ENCODE assay signal across 8 cellular contexts in the genomic region with DNA sequence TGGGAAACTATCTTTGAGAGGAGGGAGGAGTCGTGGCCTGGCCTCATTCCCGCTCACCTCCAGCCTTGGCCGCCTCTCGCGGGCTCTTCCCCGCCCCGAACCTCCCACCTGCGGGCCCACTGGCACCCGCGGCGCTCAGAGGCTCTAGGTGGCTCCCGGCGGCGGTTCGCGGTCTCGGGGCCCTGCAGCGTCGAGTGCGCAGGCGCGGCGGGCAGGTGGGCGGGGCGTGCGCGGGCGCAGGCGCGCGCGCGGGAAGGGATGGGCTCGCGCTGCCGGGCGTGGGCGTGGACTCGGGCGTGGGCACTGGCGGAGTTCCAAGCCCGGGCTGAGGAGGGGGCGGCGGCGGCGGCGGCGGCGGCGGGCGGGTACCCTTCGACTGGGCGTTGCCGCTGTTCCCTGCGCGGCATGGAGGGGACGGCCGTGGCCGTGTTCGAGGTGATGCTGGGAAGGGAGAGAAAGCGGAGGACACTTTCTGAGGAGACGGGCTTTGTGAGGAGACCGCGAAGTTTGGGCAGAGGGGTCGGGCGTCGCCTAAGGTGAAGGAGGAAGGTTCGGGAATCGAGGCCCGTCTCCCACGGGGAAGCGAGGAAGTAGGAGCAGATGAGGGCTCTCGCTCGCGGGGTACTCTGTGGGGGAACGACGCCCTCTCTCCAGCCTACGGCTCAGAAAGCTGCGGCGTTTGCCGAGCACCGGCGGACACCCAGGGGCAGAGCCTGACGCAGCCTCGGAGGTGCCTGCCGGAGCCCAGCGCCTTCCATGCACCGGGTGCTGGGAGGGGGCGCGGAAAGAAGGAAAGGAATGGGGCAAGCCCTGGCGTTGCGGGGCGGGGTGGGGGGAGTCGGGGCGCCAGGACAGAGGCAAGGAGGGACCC. TPM values are rescaled to one million over a fixed set of nuclear protein-coding genes. Genes with fewer than 3 reads are reported as not detected.
DNase-seq lines count a peak whose midpoint lies in the region; ATAC-seq lines count a peak whose summit lies in the region.

No MANE protein-coding gene starts in this region.

- peaks cover 2 to 8% (median 7%) of the 10 kb centered on the region in 3 donors for H3K9me3 Mint-ChIP-seq in IgD-negative memory B cell
- peaks cover 6% of the 10 kb centered on the region for H3K9me3 Mint-ChIP-seq in activated T-cell treated with anti-CD3 and anti-CD28 coated beads, Interleukin-2, amount 50 U/mL, for 24 hours

- H3K27ac Mint-ChIP-seq in IgD-negative memory B cell, result peak overlapping the region; percentile 71 to 91 (median 90)
- peak overlapping the region; percentile 90 for H3K27ac Mint-ChIP-seq in activated T-cell treated with anti-CD3 and anti-CD28 coated beads, Interleukin-2, amount 50 U/mL, for 24 hours

- H3K9me3 ChIP-seq in esophagus (ENCODE audit: control insufficient read depth in 2 of 2, insufficient read depth in 1 of 2, low read depth in 1 of 2, low read length in 1 of 2) (no peaks in the 10 kb centered on the region), muscle layer of colon (ENCODE audit: low read length) (no peaks in the 10 kb centered on the region)

- H3K27ac ChIP-seq in esophagus (ENCODE audit: low read depth in 2 of 2, low read length in 1 of 2) (peak overlapping the region; percentile 99), muscle layer of colon (ENCODE audit: low read depth, low read length) (peak overlapping the region; percentile 88)

- peak overlapping the region; percentile 73 to 76 for H3K4me3 ChIP-seq in esophagus (ENCODE audit: low read depth in 1 of 2, low read length in 2 of 2)
- H3K4me3 ChIP-seq in muscle layer of colon (ENCODE audit: low read depth in 1 of 2, low read length in 2 of 2), result peak overlapping the region; percentile 38 to 81

- peaks cover 3% of the 10 kb centered on the region in 2 donors for H3K4me1 ChIP-seq in esophagus (ENCODE audit: control insufficient read depth in 2 of 2, insufficient read depth in 2 of 2, low read length in 1 of 2)
- peaks cover 6% of the 10 kb centered on the region for H3K4me1 ChIP-seq in muscle layer of colon (ENCODE audit: insufficient read depth, low read length)

- H3K36me3 ChIP-seq in esophagus (ENCODE audit: control insufficient read depth in 2 of 2, insufficient read depth in 2 of 2, low read length in 1 of 2) (no peaks in the 10 kb centered on the region), muscle layer of colon (ENCODE audit: insufficient read depth, low read length) (no peaks in the 10 kb centered on the region)

- H3K4me3 Mint-ChIP-seq in IgD-negative memory B cell, result peak overlapping the region; percentile 92 to 98 (median 94)
- H3K4me3 Mint-ChIP-seq in activated T-cell treated with anti-CD3 and anti-CD28 coated beads, Interleukin-2, amount 50 U/mL, for 24 hours, result peak overlapping the region; percentile 92

- H3K36me3 Mint-ChIP-seq in IgD-negative memory B cell, result peaks cover 1% of the 10 kb centered on the region
- peaks cover 5% of the 10 kb centered on the region for H3K36me3 Mint-ChIP-seq in activated T-cell treated with anti-CD3 and anti-CD28 coated beads, Interleukin-2, amount 50 U/mL, for 24 hours (ENCODE audit: low read depth)

- no peaks in the 10 kb centered on the region for H3K27me3 Mint-ChIP-seq in IgD-negative memory B cell
- H3K27me3 Mint-ChIP-seq in activated T-cell treated with anti-CD3 and anti-CD28 coated beads, Interleukin-2, amount 50 U/mL, for 24 hours, result no peaks in the 10 kb centered on the region

- WGBS in esophagus, 2 donors, result 0 to 1% methylated on average over 66 to 95 of the region's 95 CpGs

- H3K27me3 ChIP-seq in esophagus (ENCODE audit: control insufficient read depth in 1 of 2, insufficient read depth in 2 of 2, low read length in 2 of 2), result no peaks in the 10 kb centered on the region
- no peaks in the 10 kb centered on the region for H3K27me3 ChIP-seq in muscle layer of colon (ENCODE audit: control insufficient read depth in 1 of 2, insufficient read depth in 2 of 2, low read length in 2 of 2)

- peak; percentile 68 for ATAC-seq in GM21526 (IDR thresholded peaks at IDR 0.05; ENCODE audit: low FRiP score, unreplicated experiment)

- H3K4me1 Mint-ChIP-seq in IgD-negative memory B cell, result peaks cover 9 to 20% (median 16%) of the 10 kb centered on the region in 3 donors
- peaks cover 20% of the 10 kb centered on the region for H3K4me1 Mint-ChIP-seq in activated T-cell treated with anti-CD3 and anti-CD28 coated beads, Interleukin-2, amount 50 U/mL, for 24 hours (ENCODE audit: low read depth)

- H3K9ac ChIP-seq in muscle layer of colon (ENCODE audit: low read length), result peak overlapping the region; percentile 47

- peak; percentile 99 for DNase-seq in D341Med (ENCODE audit: low spot score)
- DNase-seq in OCI-M1 (lab: John Stamatoyannopoulos, UW), result peak; percentile 83
- DNase-seq in activated T-cell treated with anti-CD3 and anti-CD28 coated beads, Interleukin-2, amount 50 U/mL, for 24 hours, result peak; percentile 90
- peak; percentile 66 for DNase-seq in stimulated activated CD8-positive, alpha-beta memory T cell treated with anti-CD3 and anti-CD28 coated beads, Interleukin-7, amount 100 ng/mL, for 24 hours (ENCODE audit: low read depth)

RNA-seq across cellular contexts. Expression of a gene that starts 15.7 kb away (rescaled TPM):
- polyA plus RNA-seq in IgD-negative memory B cell (not detected), esophagus (10 to 100 TPM; 61.3 to 63.4 TPM)

Comparison
In these comparisons a context has a peak if more than half of its experiments do, and no peak if none do; other contexts are left out.
1. Peak in every context shown above with its lines: DNase-seq, ATAC-seq, H3K4me3 ChIP-seq and H3K27ac ChIP-seq.
2. RNA of a gene that starts 15.7 kb away (polyA plus RNA-seq): 61.3 to 63.4 TPM in esophagus; not detected in IgD-negative memory B cell (single experiment); every median in the first group is over 10 times any median in the second.